ENCODE assay signal across 1 cellular context in genomic region chr10:71638577-71639411, GRCh38.
TF ChIP-seq lines count a peak whose summit lies in the region.

No MANE protein-coding gene starts in this region.

TF ChIP-seq in K562, 482 proteins besides CTCF, POLR2A, EP300 and RAD21 (continued from another document and continues in another):
- TF ChIP-seq TFE3 (CRISPR knock-in tag; IDR thresholded peaks at IDR 0.05), result no peak
- no peak for TF ChIP-seq ZNF444 (CRISPR knock-in tag; IDR thresholded peaks at IDR 0.05)
- peak; percentile 78 for TF ChIP-seq XRCC5 (IDR thresholded peaks at IDR 0.05; ENCODE audit: low read depth, low read length)
- no peak for TF ChIP-seq IRF2 (CRISPR knock-in tag; IDR thresholded peaks at IDR 0.05)
- TF ChIP-seq ARID4B (CRISPR knock-in tag; IDR thresholded peaks at IDR 0.05), result peak; percentile 64
- TF ChIP-seq CREB3L1 (IDR thresholded peaks at IDR 0.05; ENCODE audit: borderline replicate concordance, low read depth), result no peak; the same call in 1 of the 2 replicates
- no peak for TF ChIP-seq SRSF3 (IDR thresholded peaks at IDR 0.05; ENCODE audit: insufficient read depth, low read length)
- TF ChIP-seq DNMT1 (IDR thresholded peaks at IDR 0.05), result no peak
- TF ChIP-seq SAFB2 (IDR thresholded peaks at IDR 0.05; ENCODE audit: borderline replicate concordance, low read depth, low read length, severe bottlenecking), result no peak
- no peak for TF ChIP-seq ZNF655 (CRISPR knock-in tag; IDR thresholded peaks at IDR 0.05)
- TF ChIP-seq SMC3 (conservative IDR thresholded peaks at IDR 0.05; ENCODE audit: insufficient read depth, low read depth, low read length), result 0 out of 2 replicates have a peak, but pooled peaks have one; percentile 3
- TF ChIP-seq THAP7 (CRISPR knock-in tag; IDR thresholded peaks at IDR 0.05), result no peak
- TF ChIP-seq TRIM24 (IDR thresholded peaks at IDR 0.05), result peak; percentile 85 to 92
- no peak for TF ChIP-seq ZNF778 (CRISPR knock-in tag; IDR thresholded peaks at IDR 0.05)
- TF ChIP-seq NFATC3 (IDR thresholded peaks at IDR 0.05), result no peak
- no peak for TF ChIP-seq MEF2A (IDR thresholded peaks at IDR 0.05; ENCODE audit: control insufficient read depth, low read depth, low read length)
- TF ChIP-seq SMARCC2 (IDR thresholded peaks at IDR 0.05; ENCODE audit: low read depth), result peak; percentile 90
- peak; percentile 71 for TF ChIP-seq PCBP1 (IDR thresholded peaks at IDR 0.05; ENCODE audit: low read depth, low read length, poor library complexity, severe bottlenecking)
- TF ChIP-seq ZNF77 (CRISPR knock-in tag; IDR thresholded peaks at IDR 0.05), result no peak
- TF ChIP-seq TCF3 (CRISPR knock-in tag; IDR thresholded peaks at IDR 0.05), result peak; percentile 98
- peak; percentile 84 for TF ChIP-seq PKNOX1 (IDR thresholded peaks at IDR 0.05)
- TF ChIP-seq ZNF644 (tag; IDR thresholded peaks at IDR 0.05; ENCODE audit: low read depth), result no peak
- TF ChIP-seq ZNF324 (CRISPR knock-in tag; IDR thresholded peaks at IDR 0.05), result no peak
- peak; percentile 93 to 94 for TF ChIP-seq HDAC1 (IDR thresholded peaks at IDR 0.05)
- TF ChIP-seq ZKSCAN8 (CRISPR knock-in tag; IDR thresholded peaks at IDR 0.05), result no peak; the same call in 1 of the 2 replicates
- TF ChIP-seq ZNF3 (CRISPR knock-in tag; IDR thresholded peaks at IDR 0.05), result no peak
- peak; percentile 91 for TF ChIP-seq TAL1 (IDR thresholded peaks at IDR 0.05)
- peak; percentile 79 for TF ChIP-seq RBFOX2 (IDR thresholded peaks at IDR 0.05; ENCODE audit: low read depth, low read length)
- no peak for TF ChIP-seq EZH2 (IDR thresholded peaks at IDR 0.05; ENCODE audit: borderline replicate concordance, low read depth, low read length)
- no peak for TF ChIP-seq THRB (CRISPR knock-in tag; conservative IDR thresholded peaks at IDR 0.05)
- no peak; the same call in 1 of the 2 replicates for TF ChIP-seq ZBTB40 (IDR thresholded peaks at IDR 0.05)
- no peak for TF ChIP-seq ZBTB40 (CRISPR knock-in tag; IDR thresholded peaks at IDR 0.05)
- TF ChIP-seq NELFE (IDR thresholded peaks at IDR 0.05; ENCODE audit: insufficient read depth, insufficient read length), result no peak
- no peak for TF ChIP-seq NFXL1 (CRISPR knock-in tag; IDR thresholded peaks at IDR 0.05)
- no peak for TF ChIP-seq PYGO2 (tag; IDR thresholded peaks at IDR 0.05)
- no peak for TF ChIP-seq MLX (CRISPR knock-in tag; conservative IDR thresholded peaks at IDR 0.05)
- TF ChIP-seq ZC3H11A (IDR thresholded peaks at IDR 0.05; ENCODE audit: low read depth, low read length), result 0 out of 2 replicates have a peak, but pooled peaks have one; percentile 41
- TF ChIP-seq ZNF263 (CRISPR knock-in tag; IDR thresholded peaks at IDR 0.05; ENCODE audit: borderline replicate concordance), result no peak
- peak; percentile 55; the same call in 1 of the 2 replicates for TF ChIP-seq SUPT5H (IDR thresholded peaks at IDR 0.05)
- no peak for TF ChIP-seq TAF9B (IDR thresholded peaks at IDR 0.05; ENCODE audit: partially characterized antibody)
- no peak for TF ChIP-seq HSF4 (CRISPR knock-in tag; IDR thresholded peaks at IDR 0.05; ENCODE audit: borderline replicate concordance)
- TF ChIP-seq FOXA3 (CRISPR knock-in tag; conservative IDR thresholded peaks at IDR 0.05 in 1 of 2, IDR thresholded peaks at IDR 0.05 in 1 of 2), result peak in 1 of 2 experiments; percentile 64; a peak in 1 of 4 replicates
